ENCODE assay signal across 15 cellular contexts in the genomic region with DNA sequence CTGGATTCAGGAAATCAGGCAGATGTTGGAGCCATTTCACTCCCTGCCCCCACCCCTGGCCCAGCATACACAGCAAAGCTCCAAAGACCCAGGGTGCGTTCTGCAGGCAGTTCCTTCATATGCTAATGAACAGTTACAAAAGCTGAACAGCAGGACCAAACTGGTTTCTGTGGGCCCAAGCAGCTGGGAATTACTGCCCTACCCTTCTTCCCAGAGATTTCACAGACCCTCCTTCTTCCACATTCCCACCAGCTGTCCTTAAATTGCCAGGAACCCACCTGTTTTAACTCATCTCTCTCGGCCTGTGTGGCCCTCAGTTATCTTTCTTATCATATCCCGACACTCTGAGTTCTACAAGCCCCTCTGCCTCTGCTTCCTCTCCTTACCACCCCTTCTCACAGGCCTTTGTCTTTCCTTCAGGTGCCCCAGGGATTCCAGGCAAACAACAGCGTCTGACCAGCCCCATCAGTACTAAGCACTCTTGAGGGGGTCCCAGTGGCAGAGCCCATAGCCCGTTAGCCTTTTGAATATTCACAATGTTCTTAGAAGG. TPM values are rescaled to one million over a fixed set of nuclear protein-coding genes. Genes with fewer than 3 reads are reported as not detected.
DNase-seq lines count a peak whose midpoint lies in the region; ATAC-seq and TF ChIP-seq lines count a peak whose summit lies in the region.
"Had no signal": no experiment of that assay in that cellular context is flagged by ENCODE, and none has a peak within 500 bp of the region (broad histone marks: within the 10 kb centered on the region; RNA-seq: fewer than 3 reads in every experiment).

No MANE protein-coding gene starts in this region.

- H3K4me3 Mint-ChIP-seq in glutamatergic neuron (ENCODE audit: unreplicated experiment), result peak overlapping the region; percentile 7
- no peak overlapping the region for H3K4me3 Mint-ChIP-seq in activated CD4-positive, alpha-beta T cell treated with anti-CD3 and anti-CD28 coated beads, Interleukin-2, amount 10 ng/mL, durations not matched to agents 24 days and 14 days
- H3K4me3 Mint-ChIP-seq: CD14-positive monocyte, naive B cell had no signal

- H3K9me3 Mint-ChIP-seq in glutamatergic neuron (ENCODE audit: unreplicated experiment), result peaks cover 7% of the 10 kb centered on the region
- H3K9me3 Mint-ChIP-seq in activated CD4-positive, alpha-beta T cell treated with anti-CD3 and anti-CD28 coated beads, Interleukin-2, amount 10 ng/mL, durations not matched to agents 24 days and 14 days, result no peaks in the 10 kb centered on the region
- H3K9me3 Mint-ChIP-seq: HFFc6 had no signal

- no peak for ATAC-seq in GM19328 (IDR thresholded peaks at IDR 0.05; ENCODE audit: unreplicated experiment)
- no peak for ATAC-seq in HG03439 (IDR thresholded peaks at IDR 0.05; ENCODE audit: unreplicated experiment)

- peaks cover 4% of the 10 kb centered on the region for H3K27me3 Mint-ChIP-seq in glutamatergic neuron (ENCODE audit: unreplicated experiment)
- H3K27me3 Mint-ChIP-seq in activated CD4-positive, alpha-beta T cell treated with anti-CD3 and anti-CD28 coated beads, Interleukin-2, amount 10 ng/mL, durations not matched to agents 24 days and 14 days, result no peaks in the 10 kb centered on the region

- CTCF ChIA-PET in HEK293 (lab: Yijun Ruan, JAX), result interaction anchor here (1.2 to 3.4 kb wide), 3 partner anchors 9 to 34 kb away, joined by 3 to 22 read pairs (median 12); no protein-coding TSS in a partner anchor

- peak overlapping the region; percentile 70 for H2AFZ ChIP-seq in neuron (ENCODE audit: low read depth, low read length)

- POLR2A ChIA-PET in HEK293 (lab: Yijun Ruan, JAX), result interaction anchor here (3.0 to 3.4 kb wide), 2 partner anchors 11 to 18 kb away, joined by 13 to 35 read pairs; a partner anchor contains a TSS

- intact Hi-C loops in activated CD4-positive, alpha-beta T cell treated with anti-CD3 and anti-CD28 coated beads, Interleukin-2, amount 10 ng/mL, durations not matched to agents 24 days and 14 days (cut with micrococcal nuclease), result no loop called here

- DNase-seq in SJSA1 (ENCODE audit: low read depth in 1 of 2, low spot score in 2 of 2) (no peak), glutamatergic neuron (peak; percentile 33), GM13976 (ENCODE audit: low spot score) (no peak)
- DNase-seq in activated CD4-positive, alpha-beta T cell treated with anti-CD3 and anti-CD28 coated beads, Interleukin-2, amount 10 ng/mL, durations not matched to agents 24 days and 14 days, result no peak
- DNase-seq: activated naive CD4-positive, alpha-beta T cell treated with anti-CD3 and anti-CD28 coated beads, Interleukin-2, amount 50 U/mL, for 16 hours; HFFc6; kidney; naive B cell; NCI-H1048 had no signal

- no peak overlapping the region for H3K27ac ChIP-seq in HEK293 (ENCODE audit: extremely low read depth, low read depth, low read length)
- peak overlapping the region; percentile 47; the same call in 1 of the 2 replicates for H3K27ac ChIP-seq in SJSA1

- H3K9me3 ChIP-seq in HEK293 (ENCODE audit: control insufficient read depth, insufficient read depth, low read depth, low read length) (no peaks in the 10 kb centered on the region), SJSA1 (replicated peaks) (no peaks in the 10 kb centered on the region), neuron (ENCODE audit: low read length) (no peaks in the 10 kb centered on the region)

- no peak for TF ChIP-seq CTCF in HEK293 (tag by site-specific recombination; IDR thresholded peaks at IDR 0.05)
- no peak for TF ChIP-seq CTCF in glutamatergic neuron (IDR thresholded peaks at IDR 0.05; ENCODE audit: partially characterized antibody, unreplicated experiment)
- TF ChIP-seq CTCF in GM13976 (IDR thresholded peaks at IDR 0.05; ENCODE audit: borderline replicate concordance, control extremely low read depth, extremely low read depth, insufficient read depth, missing control alignments), result no peak

- peaks cover 15% of the 10 kb centered on the region for H3K4me1 Mint-ChIP-seq in glutamatergic neuron (ENCODE audit: low read depth, unreplicated experiment)
- no peaks in the 10 kb centered on the region for H3K4me1 Mint-ChIP-seq in activated CD4-positive, alpha-beta T cell treated with anti-CD3 and anti-CD28 coated beads, Interleukin-2, amount 10 ng/mL, durations not matched to agents 24 days and 14 days
- H3K4me1 Mint-ChIP-seq: naive B cell had no signal

- H3K36me3 ChIP-seq in HEK293 (ENCODE audit: control insufficient read depth in 2 of 2, insufficient read depth in 1 of 2, low read length in 2 of 2) (no peaks in the 10 kb centered on the region), SJSA1 (no peaks in the 10 kb centered on the region), neuron (ENCODE audit: insufficient read depth, low read length) (no peaks in the 10 kb centered on the region)

- H3K4me1 ChIP-seq in HEK293 (ENCODE audit: control insufficient read depth, insufficient read depth, low read length) (peaks cover 4% of the 10 kb centered on the region), SJSA1 (replicated peaks) (peaks cover 53% of the 10 kb centered on the region), neuron (ENCODE audit: insufficient read depth, low read length) (peaks cover 30% of the 10 kb centered on the region)

- H3K36me3 Mint-ChIP-seq in glutamatergic neuron (ENCODE audit: unreplicated experiment), result peaks cover 8% of the 10 kb centered on the region
- no peaks in the 10 kb centered on the region for H3K36me3 Mint-ChIP-seq in activated CD4-positive, alpha-beta T cell treated with anti-CD3 and anti-CD28 coated beads, Interleukin-2, amount 10 ng/mL, durations not matched to agents 24 days and 14 days (ENCODE audit: low read depth)
- H3K36me3 Mint-ChIP-seq: CD14-positive monocyte had no signal

- H3K4me3 ChIP-seq in HEK293 (ENCODE audit: low read depth, low read length), result no peak overlapping the region
- H3K4me3 ChIP-seq in SJSA1, result no peak overlapping the region
- H3K4me3 ChIP-seq in neuron (ENCODE audit: low read length), result no peak overlapping the region

- H3K27me3 ChIP-seq in SJSA1 (replicated peaks) (no peaks in the 10 kb centered on the region), neuron (ENCODE audit: insufficient read depth, low read length) (no peaks in the 10 kb centered on the region)

- peak overlapping the region; percentile 72 for H3K27ac Mint-ChIP-seq in glutamatergic neuron (ENCODE audit: unreplicated experiment)
- no peak overlapping the region for H3K27ac Mint-ChIP-seq in activated CD4-positive, alpha-beta T cell treated with anti-CD3 and anti-CD28 coated beads, Interleukin-2, amount 10 ng/mL, durations not matched to agents 24 days and 14 days
- H3K27ac Mint-ChIP-seq: CD14-positive monocyte, naive B cell had no signal

- in situ Hi-C loops in GM13976 (cut with MboI; ENCODE audit: low sequenced_read_pairs, unreplicated experiment), result no loop called here

TF ChIP-seq in HEK293, 187 proteins besides CTCF, POLR2A, EP300 and RAD21:
- no peak for TF ChIP-seq MYNN (tag by site-specific recombination; IDR thresholded peaks at IDR 0.05; ENCODE audit: borderline replicate concordance)
- TF ChIP-seq ZNF600 (tag by site-specific recombination; IDR thresholded peaks at IDR 0.05), result peak; percentile 28; the same call in 1 of the 2 replicates
- TF ChIP-seq ZNF335 (tag by site-specific recombination; conservative IDR thresholded peaks at IDR 0.05), result 0 out of 2 replicates have a peak, but pooled peaks have one; percentile 12

RNA-seq across cellular contexts. Expression of a gene that starts 10.6 kb away (rescaled TPM):
- 0.41 and 1.2 TPM in 2 replicates for total RNA-seq in SJSA1 (2014; rRNA removed; shearing (Covaris generic))
- total RNA-seq in glutamatergic neuron (ENCODE audit: unreplicated experiment), result 0.42 TPM
- 0.14 and 0.23 TPM in 2 replicates for total RNA-seq in activated CD4-positive, alpha-beta T cell treated with anti-CD3 and anti-CD28 coated beads, Interleukin-2, amount 10 ng/mL, durations not matched to agents 24 days and 14 days

RNA-seq across cellular contexts. Expression of a gene that starts 41.6 kb away (rescaled TPM):
- 0.55 TPM in 1 of 2 replicates, not detected in the other for total RNA-seq in SJSA1 (2014; rRNA removed; shearing (Covaris generic))
- total RNA-seq in glutamatergic neuron (ENCODE audit: unreplicated experiment), result not detected
- 1.4 and 1.5 TPM in 2 replicates for total RNA-seq in activated CD4-positive, alpha-beta T cell treated with anti-CD3 and anti-CD28 coated beads, Interleukin-2, amount 10 ng/mL, durations not matched to agents 24 days and 14 days
- total RNA-seq: HFFc6, NCI-H460 had no signal
